ENCODE assay signal across 8 cellular contexts in genomic region chr14:52694761-52695480, GRCh38. TPM values are rescaled to one million over a fixed set of nuclear protein-coding genes. Genes with fewer than 3 reads are reported as not detected.
DNase-seq lines count a peak whose midpoint lies in the region; ATAC-seq, FAIRE-seq and TF ChIP-seq lines count a peak whose summit lies in the region.

No MANE protein-coding gene starts in this region.

- no peak for TF ChIP-seq CTCF in endothelial cell of umbilical vein (IDR thresholded peaks at IDR 0.05; ENCODE audit: extremely low read depth in 1 of 2, insufficient read depth in 1 of 2, low read depth in 1 of 2, low read length in 2 of 2)

- TF ChIP-seq POLR2A in endothelial cell of umbilical vein (IDR thresholded peaks at IDR 0.05; ENCODE audit: low read depth, low read length) = no peak

- DNase-seq in AG20443 (ENCODE audit: low spot score) (peak; percentile 42), NCI-H748 (lab: John Stamatoyannopoulos, UW; ENCODE audit: unreplicated experiment) (peak; percentile 64), endothelial cell of umbilical vein (ENCODE audit: low read depth, low spot score) (peak; percentile 65)
- peak; percentile 82 for DNase-seq in activated CD4-positive, alpha-beta memory T cell treated with anti-CD3 and anti-CD28 coated beads, Interleukin-2, amount 10 ng/mL, durations not matched to agents 7 days and 5 days

- H3K9me3 Mint-ChIP-seq in activated CD4-positive, alpha-beta memory T cell treated with anti-CD3 and anti-CD28 coated beads, Interleukin-2, amount 10 ng/mL, durations not matched to agents 7 days and 5 days = no peaks in the 10 kb centered on the region
- no peaks in the 10 kb centered on the region for H3K9me3 Mint-ChIP-seq in stimulated activated memory B cell treated with anti-CD40 and anti-IgM and Interleukin-4, amounts not matched to agents 10 μg/mL and 1 μg/mL and 100 μg/mL, for 72 hours

- peaks cover 52% of the 10 kb centered on the region for H3K79me2 ChIP-seq in endothelial cell of umbilical vein (ENCODE audit: control insufficient read depth, insufficient read depth, low read length)

- POLR2A ChIA-PET in activated CD4-positive, alpha-beta memory T cell treated with anti-CD3 and anti-CD28 coated beads, Interleukin-2, amount 10 ng/mL, durations not matched to agents 7 days and 5 days (lab: Charles Lee) = interaction anchor here (0.6 to 6.6 kb wide), 17 partner anchors 9 to 458 kb away, joined by 3 to 130 read pairs (median 5); partner anchors contain the start of genes DDHD1, GNPNAT1, GPR137C and PSMC6
- POLR2A ChIA-PET in endothelial cell of umbilical vein (lab: Charles Lee) = no interaction called here

- CTCF ChIA-PET in activated CD4-positive, alpha-beta memory T cell treated with anti-CD3 and anti-CD28 coated beads, Interleukin-2, amount 10 ng/mL, durations not matched to agents 7 days and 5 days (lab: Charles Lee) = interaction anchor here (0.9 kb wide), 1 partner anchor 141 kb away, joined by 3 read pairs; no protein-coding TSS in a partner anchor
- CTCF ChIA-PET in endothelial cell of umbilical vein (lab: Charles Lee) = interaction anchor here (1.3 to 2.2 kb wide), 3 partner anchors 10 to 143 kb away, joined by 3 to 6 read pairs (median 4); partner anchors contain the start of genes GPR137C and TXNDC16

- H3K27me3 Mint-ChIP-seq in activated CD4-positive, alpha-beta memory T cell treated with anti-CD3 and anti-CD28 coated beads, Interleukin-2, amount 10 ng/mL, durations not matched to agents 7 days and 5 days = no peaks in the 10 kb centered on the region
- H3K27me3 Mint-ChIP-seq in stimulated activated memory B cell treated with anti-CD40 and anti-IgM and Interleukin-4, amounts not matched to agents 10 μg/mL and 1 μg/mL and 100 μg/mL, for 72 hours = no peaks in the 10 kb centered on the region

- H3K4me3 Mint-ChIP-seq in activated CD4-positive, alpha-beta memory T cell treated with anti-CD3 and anti-CD28 coated beads, Interleukin-2, amount 10 ng/mL, durations not matched to agents 7 days and 5 days = peak overlapping the region; percentile 92
- peak overlapping the region; percentile 94 for H3K4me3 Mint-ChIP-seq in stimulated activated memory B cell treated with anti-CD40 and anti-IgM and Interleukin-4, amounts not matched to agents 10 μg/mL and 1 μg/mL and 100 μg/mL, for 72 hours

- H3K27me3 ChIP-seq in endothelial cell of umbilical vein (ENCODE audit: control insufficient read depth in 2 of 2, insufficient read depth in 2 of 2, low read length in 2 of 2) = no peaks in the 10 kb centered on the region
- no peaks in the 10 kb centered on the region for H3K27me3 ChIP-seq in muscle layer of colon (ENCODE audit: control insufficient read depth in 1 of 2, insufficient read depth in 2 of 2, low read length in 2 of 2)

- BruUV-seq in endothelial cell of umbilical vein (replicated peaks; lab: Mats Ljungman, UMichigan) = TSS peak; percentile 46

- peak overlapping the region; percentile 80 for H3K27ac ChIP-seq in endothelial cell of umbilical vein (ENCODE audit: insufficient read depth, low read depth, low read length)
- H3K27ac ChIP-seq in muscle layer of colon (ENCODE audit: low read depth, low read length) = peak overlapping the region; percentile 78

- H3K9me3 ChIP-seq in endothelial cell of umbilical vein (replicated peaks; ENCODE audit: control insufficient read depth, insufficient read depth, low read length) = no peaks in the 10 kb centered on the region
- H3K9me3 ChIP-seq in muscle layer of colon (ENCODE audit: low read length) = no peaks in the 10 kb centered on the region

- peak overlapping the region; percentile 92 for H3K4me2 ChIP-seq in endothelial cell of umbilical vein (ENCODE audit: insufficient read depth, low read length)

- H3K9ac ChIP-seq in endothelial cell of umbilical vein (replicated peaks; ENCODE audit: extremely low read depth, insufficient read depth, low read length) (peak overlapping the region; percentile 95), muscle layer of colon (ENCODE audit: low read length) (peak overlapping the region; percentile 57)

- H3K36me3 Mint-ChIP-seq in activated CD4-positive, alpha-beta memory T cell treated with anti-CD3 and anti-CD28 coated beads, Interleukin-2, amount 10 ng/mL, durations not matched to agents 7 days and 5 days (ENCODE audit: low read depth) = peaks cover 44% of the 10 kb centered on the region
- H3K36me3 Mint-ChIP-seq in stimulated activated memory B cell treated with anti-CD40 and anti-IgM and Interleukin-4, amounts not matched to agents 10 μg/mL and 1 μg/mL and 100 μg/mL, for 72 hours = peaks cover 4% of the 10 kb centered on the region

- intact Hi-C loops in endothelial cell of umbilical vein (cut with micrococcal nuclease) = no loop called here

- H3K4me1 Mint-ChIP-seq in activated CD4-positive, alpha-beta memory T cell treated with anti-CD3 and anti-CD28 coated beads, Interleukin-2, amount 10 ng/mL, durations not matched to agents 7 days and 5 days = peaks cover 45% of the 10 kb centered on the region
- H3K4me1 Mint-ChIP-seq in stimulated activated memory B cell treated with anti-CD40 and anti-IgM and Interleukin-4, amounts not matched to agents 10 μg/mL and 1 μg/mL and 100 μg/mL, for 72 hours = peaks cover 44% of the 10 kb centered on the region

- dilution Hi-C loops in endothelial cell of umbilical vein (cut with MboI; ENCODE audit: extremely low pct_ligation_motif_present, low sequenced_read_pairs) = no loop called here

- peak; percentile 49 for FAIRE-seq in endothelial cell of umbilical vein (lab: Jason Lieb, UNC)

- H3K36me3 ChIP-seq in endothelial cell of umbilical vein (ENCODE audit: control insufficient read depth in 2 of 2, extremely low read depth in 1 of 2, insufficient read depth in 2 of 2, low read length in 2 of 2) (no peaks in the 10 kb centered on the region), muscle layer of colon (ENCODE audit: insufficient read depth, low read length) (no peaks in the 10 kb centered on the region)

- peaks cover 3% of the 10 kb centered on the region for H4K20me1 ChIP-seq in endothelial cell of umbilical vein (replicated peaks; ENCODE audit: control insufficient read depth, extremely low read depth, insufficient read depth, low read length)

- H3K4me1 ChIP-seq in endothelial cell of umbilical vein (ENCODE audit: control insufficient read depth, extremely low read depth, insufficient read depth, low read length) (peaks cover 8% of the 10 kb centered on the region), muscle layer of colon (ENCODE audit: insufficient read depth, low read length) (peaks cover 7% of the 10 kb centered on the region)

- no peaks in the 10 kb centered on the region for H3K9me1 ChIP-seq in endothelial cell of umbilical vein (replicated peaks; ENCODE audit: control insufficient read depth, extremely low read depth, insufficient read depth, low read length)

- peak overlapping the region; percentile 83 for H2AFZ ChIP-seq in endothelial cell of umbilical vein (ENCODE audit: low read depth, low read length)

- peak overlapping the region; percentile 98 for H3K27ac Mint-ChIP-seq in activated CD4-positive, alpha-beta memory T cell treated with anti-CD3 and anti-CD28 coated beads, Interleukin-2, amount 10 ng/mL, durations not matched to agents 7 days and 5 days
- H3K27ac Mint-ChIP-seq in stimulated activated memory B cell treated with anti-CD40 and anti-IgM and Interleukin-4, amounts not matched to agents 10 μg/mL and 1 μg/mL and 100 μg/mL, for 72 hours = peak overlapping the region; percentile 88

- ATAC-seq in GM18870 (IDR thresholded peaks at IDR 0.05; ENCODE audit: unreplicated experiment) = peak; percentile 60
- ATAC-seq in HG03097 (IDR thresholded peaks at IDR 0.05; ENCODE audit: low FRiP score, unreplicated experiment) = peak; percentile 56
- peak; percentile 78 for ATAC-seq in stimulated activated memory B cell treated with anti-CD40 and anti-IgM and Interleukin-4, amounts not matched to agents 10 μg/mL and 1 μg/mL and 100 μg/mL, for 72 hours

- H3K4me3 ChIP-seq in endothelial cell of umbilical vein (replicated peaks in 1 of 3; ENCODE audit: insufficient read depth in 1 of 3, low read depth in 1 of 3, low read length in 3 of 3) (peak overlapping the region; percentile 33 to 74 (median 60)), muscle layer of colon (ENCODE audit: low read depth in 1 of 2, low read length in 2 of 2) (peak overlapping the region; percentile 75 to 96)

RNA-seq across cellular contexts. Expression of gene ERO1A, which starts 0.4 kb away (rescaled TPM):
- 100 to 1,000 TPM; 256 to 270 TPM for total RNA-seq in activated CD4-positive, alpha-beta memory T cell treated with anti-CD3 and anti-CD28 coated beads, Interleukin-2, amount 10 ng/mL, durations not matched to agents 7 days and 5 days
- total RNA-seq in endothelial cell of umbilical vein = 71.4 and 76.8 TPM in 2 replicates
- 17.0 and 20.7 TPM in 2 replicates for polyA plus RNA-seq in endothelial cell of umbilical vein
- polyA plus RNA-seq in endothelial cell of umbilical vein (2011; cell fraction: cytosol; rRNA removed) = 23.5 and 24.0 TPM in 2 replicates
- polyA plus RNA-seq in endothelial cell of umbilical vein (2011; cell fraction: nucleus; rRNA removed) = 19.1 and 23.8 TPM in 2 replicates
- 25.9 and 36.8 TPM in 2 replicates for polyA plus RNA-seq in endothelial cell of umbilical vein (2012)
- polyA minus RNA-seq in endothelial cell of umbilical vein = 16.6 and 25.3 TPM in 2 replicates
- 24.3 TPM for polyA minus RNA-seq in endothelial cell of umbilical vein (2011; cell fraction: cytosol; rRNA and poly(A)+ RNA removed)
- polyA minus RNA-seq in endothelial cell of umbilical vein (2011; cell fraction: nucleus; rRNA and poly(A)+ RNA removed) = 19.1 and 28.9 TPM in 2 replicates

RNA-seq across cellular contexts. Expression of gene PSMC6, which starts 12.1 kb away (rescaled TPM):
- total RNA-seq in activated CD4-positive, alpha-beta memory T cell treated with anti-CD3 and anti-CD28 coated beads, Interleukin-2, amount 10 ng/mL, durations not matched to agents 7 days and 5 days = 10 to 100 TPM; 78.3 to 80.8 TPM
- total RNA-seq in endothelial cell of umbilical vein = 92.1 and 103 TPM in 2 replicates
- polyA plus RNA-seq in endothelial cell of umbilical vein = 25.9 and 44.0 TPM in 2 replicates
- 50.7 and 56.9 TPM in 2 replicates for polyA plus RNA-seq in endothelial cell of umbilical vein (2011; cell fraction: cytosol; rRNA removed)
- polyA plus RNA-seq in endothelial cell of umbilical vein (2011; cell fraction: nucleus; rRNA removed) = 103 and 160 TPM in 2 replicates
- polyA plus RNA-seq in endothelial cell of umbilical vein (2012) = 64.9 and 104 TPM in 2 replicates
- 58.7 and 75.2 TPM in 2 replicates for polyA minus RNA-seq in endothelial cell of umbilical vein
- polyA minus RNA-seq in endothelial cell of umbilical vein (2011; cell fraction: cytosol; rRNA and poly(A)+ RNA removed) = 47.8 TPM
- 97.6 and 149 TPM in 2 replicates for polyA minus RNA-seq in endothelial cell of umbilical vein (2011; cell fraction: nucleus; rRNA and poly(A)+ RNA removed)

RNA-seq across cellular contexts. Expression of gene STYX, which starts 35.0 kb away (rescaled TPM):
- total RNA-seq in activated CD4-positive, alpha-beta memory T cell treated with anti-CD3 and anti-CD28 coated beads, Interleukin-2, amount 10 ng/mL, durations not matched to agents 7 days and 5 days = 10 to 100 TPM; 21.0 to 25.1 TPM
- total RNA-seq in endothelial cell of umbilical vein = 21.0 and 21.3 TPM in 2 replicates
- 5.3 and 6.2 TPM in 2 replicates for polyA plus RNA-seq in endothelial cell of umbilical vein
- polyA plus RNA-seq in endothelial cell of umbilical vein (2011; cell fraction: cytosol; rRNA removed) = 6.3 and 6.4 TPM in 2 replicates
- 4.8 and 5.8 TPM in 2 replicates for polyA plus RNA-seq in endothelial cell of umbilical vein (2011; cell fraction: nucleus; rRNA removed)
- polyA plus RNA-seq in endothelial cell of umbilical vein (2012) = 7.6 and 10.4 TPM in 2 replicates
- 8.6 and 9.2 TPM in 2 replicates for polyA minus RNA-seq in endothelial cell of umbilical vein
- polyA minus RNA-seq in endothelial cell of umbilical vein (2011; cell fraction: cytosol; rRNA and poly(A)+ RNA removed) = 6.2 TPM
- polyA minus RNA-seq in endothelial cell of umbilical vein (2011; cell fraction: nucleus; rRNA and poly(A)+ RNA removed) = 5.6 and 7.6 TPM in 2 replicates

Comparison
In these comparisons a context has a peak if more than half of its experiments do, and no peak if none do; other contexts are left out.
1. Peak in every context shown above with its lines: DNase-seq, ATAC-seq, H3K4me3 ChIP-seq and H3K27ac ChIP-seq.